8 cellular contexts compared by ENCODE assay signal in genomic region chr1:53959664-53960250, GRCh38. TPM values are rescaled to one million over a fixed set of nuclear protein-coding genes. Genes with fewer than 3 reads are reported as not detected.
DNase-seq lines count a peak whose midpoint lies in the region; ATAC-seq, FAIRE-seq and TF ChIP-seq lines count a peak whose summit lies in the region.

No MANE protein-coding gene starts in this region.

- in situ Hi-C loops in Panc1 (cut with HindIII; ENCODE audit: low pct_unique_long_range_greater_than_20kb, low sequenced_read_pairs), result no loop called here

- TF ChIP-seq EP300 in stomach (IDR thresholded peaks at IDR 0.05), result no peak

- peaks cover 14% of the 10 kb centered on the region for H3K4me1 ChIP-seq in left ventricle myocardium inferior
- peaks cover 6% of the 10 kb centered on the region for H3K4me1 ChIP-seq in Panc1 (ENCODE audit: control insufficient read depth, insufficient read depth, low read length)
- H3K4me1 ChIP-seq in fibroblast of lung (ENCODE audit: control insufficient read depth, extremely low read depth, insufficient read depth, low read length), result peaks cover 7% of the 10 kb centered on the region
- peaks cover 0 to 18% (median 14%) of the 10 kb centered on the region in 4 donors for H3K4me1 ChIP-seq in stomach

- no peak overlapping the region for H3K4me3 ChIP-seq in left ventricle myocardium inferior
- no peak overlapping the region for H3K4me3 ChIP-seq in Panc1 (ENCODE audit: low read depth in 2 of 2, low read length in 2 of 2)
- H3K4me3 ChIP-seq in fibroblast of lung (replicated peaks in 1 of 4; ENCODE audit: control extremely low read depth in 1 of 4, insufficient read depth in 1 of 4, low read depth in 3 of 4, low read length in 4 of 4), result no peak overlapping the region
- no peak overlapping the region for H3K4me3 ChIP-seq in stomach

- ATAC-seq in Right ventricle myocardium superior (ENCODE audit: poor library complexity), result no peak
- ATAC-seq in Panc1, result peak; percentile 73; the same call in 1 of the 2 replicates
- no peak for ATAC-seq in HG03025 (IDR thresholded peaks at IDR 0.05; ENCODE audit: low FRiP score, unreplicated experiment)

- H2AFZ ChIP-seq in fibroblast of lung (ENCODE audit: low read length), result no peak overlapping the region

- POLR2A ChIA-PET in Panc1 (lab: Charles Lee), result interaction anchor here (0.7 kb wide), 1 partner anchor 23 kb away, joined by 7 read pairs; no protein-coding TSS in a partner anchor

- intact Hi-C loops in left ventricle myocardium inferior (cut with micrococcal nuclease), result loop anchor here (10.0 kb wide), 1 partner anchor 85 kb away; no protein-coding TSS in a partner anchor
- intact Hi-C loops in Right ventricle myocardium superior (cut with DNase I), result no loop called here
- intact Hi-C loops in Panc1 (cut with micrococcal nuclease; ENCODE audit: unreplicated experiment), result no loop called here
- intact Hi-C loops in stomach (cut with DNase I; ENCODE audit: low total_unique reads), result no loop called here

- H3K9me3 ChIP-seq in left ventricle myocardium inferior (replicated peaks) (no peaks in the 10 kb centered on the region), Panc1 (ENCODE audit: control insufficient read depth, insufficient read depth, low read depth, low read length) (no peaks in the 10 kb centered on the region), fibroblast of lung (ENCODE audit: control insufficient read depth, insufficient read depth, low read depth, low read length) (no peaks in the 10 kb centered on the region), stomach (no peaks in the 10 kb centered on the region)

- peak; percentile 65 for TF ChIP-seq CTCF in left ventricle myocardium inferior (IDR thresholded peaks at IDR 0.05; ENCODE audit: borderline replicate concordance)
- peak; percentile 67 for TF ChIP-seq CTCF in Panc1 (IDR thresholded peaks at IDR 0.05)
- peak; percentile 17 to 47 for TF ChIP-seq CTCF in fibroblast of lung (conservative IDR thresholded peaks at IDR 0.05 in 1 of 2, IDR thresholded peaks at IDR 0.05 in 1 of 2; ENCODE audit: low read depth in 1 of 2, low read length in 2 of 2)
- peak in 5 of 7 experiments; percentile 40 to 68 (median 48) for TF ChIP-seq CTCF in stomach (IDR thresholded peaks at IDR 0.05)

- no peak for TF ChIP-seq POLR2A in stomach (IDR thresholded peaks at IDR 0.05)
- no peak for TF ChIP-seq POLR2A in GM12892 (IDR thresholded peaks at IDR 0.05; ENCODE audit: low read depth, low read length)

- H4K20me1 ChIP-seq in fibroblast of lung (ENCODE audit: control insufficient read depth, extremely low read depth, insufficient read depth, low read length), result no peaks in the 10 kb centered on the region

- H3K27ac ChIP-seq in left ventricle myocardium inferior (replicated peaks), result no peak overlapping the region
- H3K27ac ChIP-seq in Panc1 (ENCODE audit: low read length), result no peak overlapping the region
- H3K27ac ChIP-seq in fibroblast of lung (ENCODE audit: insufficient read depth, low read length), result no peak overlapping the region
- no peak overlapping the region for H3K27ac ChIP-seq in stomach

- no peaks in the 10 kb centered on the region for H3K27me3 ChIP-seq in left ventricle myocardium inferior (ENCODE audit: low read depth)
- H3K27me3 ChIP-seq in Panc1 (ENCODE audit: control insufficient read depth, insufficient read depth, low read length), result no peaks in the 10 kb centered on the region
- H3K27me3 ChIP-seq in fibroblast of lung (ENCODE audit: control insufficient read depth, insufficient read depth, low read length), result no peaks in the 10 kb centered on the region
- H3K27me3 ChIP-seq in stomach, result no peaks in the 10 kb centered on the region

- H3K79me2 ChIP-seq in fibroblast of lung (ENCODE audit: control insufficient read depth, insufficient read depth, low read length), result peaks cover 2% of the 10 kb centered on the region

- DNase-seq in left ventricle myocardium inferior (no peak), Right ventricle myocardium superior (no peak), Panc1 (ENCODE audit: low read depth, low spot score) (no peak), fibroblast of lung (ENCODE audit: low read depth in 2 of 2) (peak in 1 of 2 donors; percentile 35), stomach (no peak), GM12892 (ENCODE audit: insufficient read length) (no peak), midbrain (lab: John Stamatoyannopoulos, UW) (no peak)

- H3K36me3 ChIP-seq in left ventricle myocardium inferior (peaks cover 61% of the 10 kb centered on the region), Panc1 (ENCODE audit: control insufficient read depth, insufficient read depth, low read length) (peaks cover 31% of the 10 kb centered on the region), fibroblast of lung (ENCODE audit: control insufficient read depth, insufficient read depth, low read length) (peaks cover 13% of the 10 kb centered on the region), stomach (peaks cover 46 to 77% (median 71%) of the 10 kb centered on the region in 4 donors)

- no TSS peak for BruUV-seq in Panc1 (replicated peaks; lab: Mats Ljungman, UMichigan)

- CTCF ChIA-PET in Panc1 (lab: Charles Lee), result interaction anchor here (0.6 to 1.5 kb wide), 11 partner anchors 12 to 122 kb away, joined by 3 to 15 read pairs (median 6); partner anchors contain the start of gene IFT25

- no peak overlapping the region for H3K4me2 ChIP-seq in fibroblast of lung (ENCODE audit: extremely low read depth, insufficient read depth, low read length)

- H3K9ac ChIP-seq in fibroblast of lung (ENCODE audit: insufficient read depth, low read length), result no peak overlapping the region

- FAIRE-seq in GM12892 (lab: Jason Lieb, UNC), result no peak

RNA-seq across cellular contexts. Expression of gene LRRC42, which starts 13.6 kb away (rescaled TPM):
- total RNA-seq in left ventricle myocardium inferior (12.9 TPM), Right ventricle myocardium superior (12.0 TPM), Panc1 (2021; ENCODE audit: unreplicated experiment) (41.0 TPM), fibroblast of lung (29.8 and 34.0 TPM in 2 replicates), stomach (10 to 100 TPM in 2 of 5 donors, 1 to 10 TPM in 3; 2.9 to 23.5 (median 9.4) TPM)
- polyA plus RNA-seq in Panc1 (2012; ENCODE audit: insufficient read length), result 41.3 TPM
- polyA plus RNA-seq in fibroblast of lung (40.5 and 50.2 TPM in 2 replicates), stomach (10 to 100 TPM; 11.7 to 18.6 (median 17.3) TPM)
- polyA plus RNA-seq in fibroblast of lung (2012), result 44.1 and 44.2 TPM in 2 replicates
- polyA minus RNA-seq in fibroblast of lung (ENCODE audit: low replicate concordance), result 21.4 and 44.4 TPM in 2 replicates
- 26.8 TPM for polyA plus RNA-seq in GM12892 (2012; ENCODE audit: missing spikeins)

RNA-seq across cellular contexts. Expression of gene IFT25, which starts 14.3 kb away (rescaled TPM):
- total RNA-seq in left ventricle myocardium inferior (13.2 TPM), Right ventricle myocardium superior (9.9 TPM), Panc1 (2021; ENCODE audit: unreplicated experiment) (42.9 TPM), fibroblast of lung (18.7 and 27.6 TPM in 2 replicates), stomach (10 to 100 TPM in 4 of 5 donors, 1 to 10 TPM in 1; 5.8 to 71.2 (median 43.3) TPM)
- polyA plus RNA-seq in Panc1 (2012; ENCODE audit: insufficient read length), result 20.1 TPM
- polyA plus RNA-seq in fibroblast of lung (37.6 and 40.4 TPM in 2 replicates), stomach (10 to 100 TPM; 38.2 to 45.2 (median 38.4) TPM)
- polyA plus RNA-seq in fibroblast of lung (2012), result 40.6 and 43.2 TPM in 2 replicates
- polyA minus RNA-seq in fibroblast of lung (ENCODE audit: low replicate concordance), result not detected in 2 replicates
- polyA plus RNA-seq in GM12892 (2012; ENCODE audit: missing spikeins), result 92.9 TPM

RNA-seq across cellular contexts. Expression of gene LDLRAD1, which starts 58.2 kb away (rescaled TPM):
- total RNA-seq in left ventricle myocardium inferior (not detected), Right ventricle myocardium superior (not detected), Panc1 (2021; ENCODE audit: unreplicated experiment) (not detected), fibroblast of lung (not detected in 2 replicates), stomach (not detected)
- polyA plus RNA-seq in Panc1 (2012; ENCODE audit: insufficient read length), result not detected
- polyA plus RNA-seq in fibroblast of lung (not detected in 2 replicates), stomach (under 1 TPM in 2 of 3 donors, not detected in 1; 0.12 to 0.40 TPM)
- not detected in 2 replicates for polyA plus RNA-seq in fibroblast of lung (2012)
- polyA minus RNA-seq in fibroblast of lung (ENCODE audit: low replicate concordance), result not detected in 2 replicates
- polyA plus RNA-seq in GM12892 (2012; ENCODE audit: missing spikeins), result not detected
